ENCODE assay signal across 1 cellular context in the genomic region with DNA sequence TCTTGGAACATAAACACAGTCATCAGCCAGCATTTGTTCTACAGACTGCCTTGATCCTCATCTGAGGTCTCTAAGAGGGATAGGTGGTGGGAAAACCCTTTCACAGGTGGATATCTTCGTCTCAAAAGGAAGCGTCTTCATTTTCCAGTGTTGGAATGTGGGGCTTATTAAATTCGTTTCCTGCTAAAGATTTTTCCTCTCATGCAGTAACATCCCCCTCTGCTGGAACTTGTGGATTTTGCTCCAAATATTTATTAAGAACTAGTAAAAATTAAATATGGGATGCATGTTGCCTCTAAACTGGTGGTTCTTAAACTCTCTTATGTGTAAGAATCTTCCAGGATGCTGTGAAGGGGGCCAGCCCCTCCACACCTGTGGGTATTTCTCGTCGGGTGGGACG.
TF ChIP-seq lines count a peak whose summit lies in the region.

No MANE protein-coding gene starts in this region.

TF ChIP-seq in GM23338, 12 proteins besides CTCF, POLR2A, EP300 and RAD21 (continued from another document):
- TF ChIP-seq, protein P1, sequence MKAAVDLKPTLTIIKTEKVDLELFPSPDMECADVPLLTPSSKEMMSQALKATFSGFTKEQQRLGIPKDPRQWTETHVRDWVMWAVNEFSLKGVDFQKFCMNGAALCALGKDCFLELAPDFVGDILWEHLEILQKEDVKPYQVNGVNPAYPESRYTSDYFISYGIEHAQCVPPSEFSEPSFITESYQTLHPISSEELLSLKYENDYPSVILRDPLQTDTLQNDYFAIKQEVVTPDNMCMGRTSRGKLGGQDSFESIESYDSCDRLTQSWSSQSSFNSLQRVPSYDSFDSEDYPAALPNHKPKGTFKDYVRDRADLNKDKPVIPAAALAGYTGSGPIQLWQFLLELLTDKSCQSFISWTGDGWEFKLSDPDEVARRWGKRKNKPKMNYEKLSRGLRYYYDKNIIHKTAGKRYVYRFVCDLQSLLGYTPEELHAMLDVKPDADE (IDR thresholded peaks at IDR 0.05): no peak
- TF ChIP-seq, protein P2, sequence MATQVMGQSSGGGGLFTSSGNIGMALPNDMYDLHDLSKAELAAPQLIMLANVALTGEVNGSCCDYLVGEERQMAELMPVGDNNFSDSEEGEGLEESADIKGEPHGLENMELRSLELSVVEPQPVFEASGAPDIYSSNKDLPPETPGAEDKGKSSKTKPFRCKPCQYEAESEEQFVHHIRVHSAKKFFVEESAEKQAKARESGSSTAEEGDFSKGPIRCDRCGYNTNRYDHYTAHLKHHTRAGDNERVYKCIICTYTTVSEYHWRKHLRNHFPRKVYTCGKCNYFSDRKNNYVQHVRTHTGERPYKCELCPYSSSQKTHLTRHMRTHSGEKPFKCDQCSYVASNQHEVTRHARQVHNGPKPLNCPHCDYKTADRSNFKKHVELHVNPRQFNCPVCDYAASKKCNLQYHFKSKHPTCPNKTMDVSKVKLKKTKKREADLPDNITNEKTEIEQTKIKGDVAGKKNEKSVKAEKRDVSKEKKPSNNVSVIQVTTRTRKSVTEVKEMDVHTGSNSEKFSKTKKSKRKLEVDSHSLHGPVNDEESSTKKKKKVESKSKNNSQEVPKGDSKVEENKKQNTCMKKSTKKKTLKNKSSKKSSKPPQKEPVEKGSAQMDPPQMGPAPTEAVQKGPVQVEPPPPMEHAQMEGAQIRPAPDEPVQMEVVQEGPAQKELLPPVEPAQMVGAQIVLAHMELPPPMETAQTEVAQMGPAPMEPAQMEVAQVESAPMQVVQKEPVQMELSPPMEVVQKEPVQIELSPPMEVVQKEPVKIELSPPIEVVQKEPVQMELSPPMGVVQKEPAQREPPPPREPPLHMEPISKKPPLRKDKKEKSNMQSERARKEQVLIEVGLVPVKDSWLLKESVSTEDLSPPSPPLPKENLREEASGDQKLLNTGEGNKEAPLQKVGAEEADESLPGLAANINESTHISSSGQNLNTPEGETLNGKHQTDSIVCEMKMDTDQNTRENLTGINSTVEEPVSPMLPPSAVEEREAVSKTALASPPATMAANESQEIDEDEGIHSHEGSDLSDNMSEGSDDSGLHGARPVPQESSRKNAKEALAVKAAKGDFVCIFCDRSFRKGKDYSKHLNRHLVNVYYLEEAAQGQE (IDR thresholded peaks at IDR 0.05; ENCODE audit: unreplicated experiment): no peak
- TF ChIP-seq JUNB (IDR thresholded peaks at IDR 0.05; ENCODE audit: unreplicated experiment) (no peak), ZNF331 (CRISPR knock-in tag; IDR thresholded peaks at IDR 0.05; ENCODE audit: low read depth) (no peak), POLR2AphosphoS5 (IDR thresholded peaks at IDR 0.05; ENCODE audit: low read depth) (no peak), EZH2 (IDR thresholded peaks at IDR 0.05; ENCODE audit: low read depth, unreplicated experiment) (no peak)
TF ChIP-seq in GM23338: peak in this region for 0.
